ENCODE assay signal across 26 cellular contexts in genomic region chr4:170234800-170235199, GRCh38.
A peak's percentile ranks its signal among the peaks of the same experiment; 100 is the strongest.
DNase-seq lines count a peak whose midpoint lies in the region; ATAC-seq lines count a peak whose summit lies in the region.
"Had no signal": no experiment of that assay in that cellular context is flagged by ENCODE, and none has a peak within 500 bp of the region (broad histone marks: within the 10 kb centered on the region; RNA-seq: fewer than 3 reads in every experiment).

No MANE protein-coding gene starts in this region.

- no peaks in the 10 kb centered on the region for H3K4me1 Mint-ChIP-seq in stimulated activated memory B cell treated with anti-CD40 and anti-IgM and Interleukin-4, amounts not matched to agents 10 μg/mL and 1 μg/mL and 100 μg/mL, for 72 hours

- in situ Hi-C loops in KBM-7 (cut with MboI; ENCODE audit: low pct_unique_long_range_greater_than_20kb, low sequenced_read_pairs): no loop called here

- H3K27me3 Mint-ChIP-seq in stimulated activated memory B cell treated with anti-CD40 and anti-IgM and Interleukin-4, amounts not matched to agents 10 μg/mL and 1 μg/mL and 100 μg/mL, for 72 hours: no peaks in the 10 kb centered on the region
- H3K27me3 Mint-ChIP-seq: activated T-cell treated with anti-CD3 and anti-CD28 coated beads, Interleukin-2, amount 50 U/mL, for 24 hours; effector memory CD8-positive, alpha-beta T cell had no signal

- DNase-seq in KBM-7 (peak; percentile 54), iPS-NIHi11 (ENCODE audit: low spot score) (no peak), NCI-H345 treated with DMSO at 0.1 percent for 48 hours (lab: John Stamatoyannopoulos, UW; ENCODE audit: unreplicated experiment) (no peak), NCI-H2107 (lab: John Stamatoyannopoulos, UW) (no peak)
- DNase-seq: activated CD4-positive, alpha-beta T cell treated with anti-CD3 and anti-CD28 coated beads for 48 hours; activated gamma-delta T cell treated with Interleukin-2 at 50 U/mL for 16 hours; activated T-cell treated with anti-CD3 and anti-CD28 coated beads, Interleukin-2, amount 50 U/mL, for 24 hours; caudate nucleus; cortex of kidney; effector memory CD8-positive, alpha-beta T cell; erythroblast; H7; IMR-90; left colon; mammary epithelial cell; NCI-H1105 treated with DMSO at 0.1 percent for 48 hours; NCI-H2029 treated with DMSO at 0.1 percent for 48 hours; NCI-H345; NCI-H82; ovary; retina; T-helper 2 cell; transverse colon had no signal

- no peaks in the 10 kb centered on the region for H3K9me3 Mint-ChIP-seq in stimulated activated memory B cell treated with anti-CD40 and anti-IgM and Interleukin-4, amounts not matched to agents 10 μg/mL and 1 μg/mL and 100 μg/mL, for 72 hours
- H3K9me3 Mint-ChIP-seq: activated T-cell treated with anti-CD3 and anti-CD28 coated beads, Interleukin-2, amount 50 U/mL, for 24 hours; effector memory CD8-positive, alpha-beta T cell had no signal

- ATAC-seq in GM18519 (IDR thresholded peaks at IDR 0.05; ENCODE audit: low FRiP score, unreplicated experiment) (peak; percentile 64), HG02884 (IDR thresholded peaks at IDR 0.05; ENCODE audit: unreplicated experiment) (peak; percentile 71)
- peak; percentile 68 for ATAC-seq in stimulated activated memory B cell treated with anti-CD40 and anti-IgM and Interleukin-4, amounts not matched to agents 10 μg/mL and 1 μg/mL and 100 μg/mL, for 72 hours
- ATAC-seq: effector memory CD8-positive, alpha-beta T cell; left colon had no signal

- no peak overlapping the region for H3K27ac Mint-ChIP-seq in stimulated activated memory B cell treated with anti-CD40 and anti-IgM and Interleukin-4, amounts not matched to agents 10 μg/mL and 1 μg/mL and 100 μg/mL, for 72 hours
- H3K27ac Mint-ChIP-seq: activated T-cell treated with anti-CD3 and anti-CD28 coated beads, Interleukin-2, amount 50 U/mL, for 24 hours; effector memory CD8-positive, alpha-beta T cell had no signal

- H3K36me3 Mint-ChIP-seq in stimulated activated memory B cell treated with anti-CD40 and anti-IgM and Interleukin-4, amounts not matched to agents 10 μg/mL and 1 μg/mL and 100 μg/mL, for 72 hours: no peaks in the 10 kb centered on the region

- H3K4me3 Mint-ChIP-seq in stimulated activated memory B cell treated with anti-CD40 and anti-IgM and Interleukin-4, amounts not matched to agents 10 μg/mL and 1 μg/mL and 100 μg/mL, for 72 hours: no peak overlapping the region
- H3K4me3 Mint-ChIP-seq: activated T-cell treated with anti-CD3 and anti-CD28 coated beads, Interleukin-2, amount 50 U/mL, for 24 hours; effector memory CD8-positive, alpha-beta T cell had no signal
